ENCODE assay signal across 21 cellular contexts in the genomic region with DNA sequence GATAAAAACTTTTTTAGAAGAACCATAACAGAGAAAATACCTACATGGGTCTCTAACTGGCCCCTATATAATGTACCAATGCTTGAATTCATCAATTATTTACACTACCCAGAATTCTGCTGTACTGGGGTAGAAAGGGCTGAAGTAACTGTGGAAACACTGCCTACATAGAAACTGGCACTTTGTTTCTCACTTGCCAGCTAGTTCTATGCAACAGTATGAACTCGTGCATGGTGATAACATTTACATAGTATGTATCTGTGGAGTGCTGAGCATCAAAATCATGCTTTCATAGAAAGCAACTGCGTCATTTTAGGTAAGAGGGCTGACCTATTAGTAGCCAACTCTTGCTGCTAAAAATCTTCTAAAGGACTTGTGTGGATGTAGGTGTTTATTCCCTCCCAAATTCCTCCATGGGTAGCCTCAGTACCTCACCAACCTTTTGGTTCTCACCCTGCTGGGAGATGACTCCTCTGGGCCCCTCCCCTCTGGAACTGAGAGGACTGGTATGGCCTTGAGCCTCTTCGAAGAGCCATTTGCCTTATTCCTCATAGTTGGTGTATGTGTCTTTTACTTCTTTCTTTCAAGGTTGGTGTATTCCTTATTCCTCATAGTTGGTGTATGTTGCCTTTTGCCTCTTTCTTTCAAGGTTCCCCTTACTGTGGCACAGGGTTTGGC. TPM values are rescaled to one million over a fixed set of nuclear protein-coding genes. Genes with fewer than 3 reads are reported as not detected.
DNase-seq lines count a peak whose midpoint lies in the region; ATAC-seq and TF ChIP-seq lines count a peak whose summit lies in the region.
"Had no signal": no experiment of that assay in that cellular context is flagged by ENCODE, and none has a peak within 500 bp of the region (broad histone marks: within the 10 kb centered on the region; RNA-seq: fewer than 3 reads in every experiment).

No MANE protein-coding gene starts in this region.

- H3K9ac ChIP-seq in mesendoderm (ENCODE audit: low read length) = no peak overlapping the region

- H4K5ac ChIP-seq in mesendoderm (ENCODE audit: low read length) = no peak overlapping the region

- no peaks in the 10 kb centered on the region for H3K9me3 ChIP-seq in CD8-positive, alpha-beta T cell (ENCODE audit: low read length)
- no peaks in the 10 kb centered on the region for H3K9me3 ChIP-seq in left lung
- H3K9me3 ChIP-seq: A549, HAP-1, upper lobe of right lung had no signal

- H3K4me2 ChIP-seq in mesendoderm (ENCODE audit: low read length) = no peak overlapping the region

- no peak overlapping the region for H3K23ac ChIP-seq in mesendoderm (ENCODE audit: low read length)

- POLR2A ChIA-PET in CD8-positive, alpha-beta T cell (lab: Charles Lee) = interaction anchor here (0.5 kb wide), 1 partner anchor 1895 kb away, joined by 3 read pairs; no protein-coding TSS in a partner anchor

- H3K4me3 Mint-ChIP-seq in CD8-positive, alpha-beta T cell = no peak overlapping the region
- no peak overlapping the region for H3K4me3 Mint-ChIP-seq in T-helper 2 cell treated with Interferon-gamma antibody and Interleukin-4, amounts not matched to agents 5 μg/mL and 100 μg/mL, for 36 hours
- H3K4me3 Mint-ChIP-seq: activated CD8-positive, alpha-beta memory T cell treated with anti-CD3 and anti-CD28 coated beads, Interleukin-2, amount 10 ng/mL, durations not matched to agents 7 days and 5 days had no signal

- H3K4me3 ChIP-seq in CD8-positive, alpha-beta T cell (ENCODE audit: low read depth, low read length) = no peak overlapping the region
- H3K4me3 ChIP-seq in mesendoderm (ENCODE audit: low read length) = no peak overlapping the region
- no peak overlapping the region for H3K4me3 ChIP-seq in left lung
- H3K4me3 ChIP-seq: A549, HAP-1, upper lobe of right lung had no signal

- intact Hi-C loops in CD8-positive, alpha-beta T cell (cut with DNase I, micrococcal nuclease) = no loop called here
- intact Hi-C loops in left lung (cut with DNase I) = no loop called here

- no peak overlapping the region for H2AK5ac ChIP-seq in mesendoderm (ENCODE audit: low read length)

- peaks cover 67% of the 10 kb centered on the region for H3K4me1 Mint-ChIP-seq in CD8-positive, alpha-beta T cell (ENCODE audit: low read depth)
- H3K4me1 Mint-ChIP-seq in T-helper 2 cell treated with Interferon-gamma antibody and Interleukin-4, amounts not matched to agents 5 μg/mL and 100 μg/mL, for 36 hours (ENCODE audit: low read depth) = peaks cover 70% of the 10 kb centered on the region

- peaks cover 27% of the 10 kb centered on the region for H3K79me2 ChIP-seq in mesendoderm (ENCODE audit: control insufficient read depth, insufficient read depth, low read length)

- peaks cover 46% of the 10 kb centered on the region for H3K4me1 ChIP-seq in CD8-positive, alpha-beta T cell (ENCODE audit: insufficient read depth, low read length)
- peaks cover 3% of the 10 kb centered on the region for H3K4me1 ChIP-seq in mesendoderm (ENCODE audit: control insufficient read depth, low read depth, low read length)
- H3K4me1 ChIP-seq in left lung = peaks cover 24 to 90% of the 10 kb centered on the region in 2 donors

- H3K79me1 ChIP-seq in mesendoderm (ENCODE audit: low read length) = peaks cover 23% of the 10 kb centered on the region

- H3K36me3 Mint-ChIP-seq in CD8-positive, alpha-beta T cell = no peaks in the 10 kb centered on the region
- peaks cover 25% of the 10 kb centered on the region for H3K36me3 Mint-ChIP-seq in T-helper 2 cell treated with Interferon-gamma antibody and Interleukin-4, amounts not matched to agents 5 μg/mL and 100 μg/mL, for 36 hours (ENCODE audit: low read depth)
- H3K36me3 Mint-ChIP-seq: activated CD8-positive, alpha-beta memory T cell treated with anti-CD3 and anti-CD28 coated beads, Interleukin-2, amount 10 ng/mL, durations not matched to agents 7 days and 5 days had no signal

- WGBS in mesendoderm (ENCODE audit: extremely low coverage, insufficient coverage, low lambda C conversion rate) = no CpG with 5 or more reads among the region's 3 CpGs

- no peaks in the 10 kb centered on the region for H3K9me3 Mint-ChIP-seq in CD8-positive, alpha-beta T cell
- no peaks in the 10 kb centered on the region for H3K9me3 Mint-ChIP-seq in T-helper 2 cell treated with Interferon-gamma antibody and Interleukin-4, amounts not matched to agents 5 μg/mL and 100 μg/mL, for 36 hours
- H3K9me3 Mint-ChIP-seq: activated T-helper 17 cell treated with anti-CD3 and anti-CD28 coated beads, Interleukin-2, amount 50 U/mL, for 72 hours had no signal

- CTCF ChIA-PET in CD8-positive, alpha-beta T cell (lab: Charles Lee) = interaction anchor here (1.1 kb wide), 1 partner anchor 38 kb away, joined by 4 read pairs; no protein-coding TSS in a partner anchor

- no peak overlapping the region for H3K4ac ChIP-seq in mesendoderm (ENCODE audit: low read depth, low read length)

- no peak overlapping the region for H2BK120ac ChIP-seq in mesendoderm (ENCODE audit: low read depth, low read length)

- H3K36me3 ChIP-seq in CD8-positive, alpha-beta T cell (ENCODE audit: insufficient read depth, low read length) = no peaks in the 10 kb centered on the region
- no peaks in the 10 kb centered on the region for H3K36me3 ChIP-seq in mesendoderm (ENCODE audit: control insufficient read depth, insufficient read depth, low read length)
- peaks cover 0 to 4% of the 10 kb centered on the region in 2 donors for H3K36me3 ChIP-seq in left lung
- H3K36me3 ChIP-seq: HAP-1, upper lobe of right lung had no signal

- H3K27ac ChIP-seq in CD8-positive, alpha-beta T cell (ENCODE audit: low read depth, low read length) = no peak overlapping the region
- H3K27ac ChIP-seq in mesendoderm (ENCODE audit: low read depth, low read length) = no peak overlapping the region
- H3K27ac ChIP-seq in left lung = peak overlapping the region in 1 of 2 donors; percentile 9
- H3K27ac ChIP-seq: A549, upper lobe of right lung had no signal

- no peak for TF ChIP-seq CTCF in CD8-positive, alpha-beta T cell (IDR thresholded peaks at IDR 0.05)
- TF ChIP-seq CTCF in left lung (IDR thresholded peaks at IDR 0.05) = no peak

- H3K27me3 Mint-ChIP-seq in CD8-positive, alpha-beta T cell (ENCODE audit: low read depth) = no peaks in the 10 kb centered on the region
- no peaks in the 10 kb centered on the region for H3K27me3 Mint-ChIP-seq in T-helper 2 cell treated with Interferon-gamma antibody and Interleukin-4, amounts not matched to agents 5 μg/mL and 100 μg/mL, for 36 hours (ENCODE audit: low read depth)
- H3K27me3 Mint-ChIP-seq: activated CD8-positive, alpha-beta memory T cell treated with anti-CD3 and anti-CD28 coated beads, Interleukin-2, amount 10 ng/mL, durations not matched to agents 7 days and 5 days; activated T-helper 17 cell treated with anti-CD3 and anti-CD28 coated beads, Interleukin-2, amount 50 U/mL, for 72 hours had no signal

- H3K27me3 ChIP-seq in CD8-positive, alpha-beta T cell (ENCODE audit: insufficient read depth, low read length) = no peaks in the 10 kb centered on the region
- H3K27me3 ChIP-seq in mesendoderm (ENCODE audit: insufficient read depth, low read length, poor library complexity) = no peaks in the 10 kb centered on the region
- H3K27me3 ChIP-seq in left lung = no peaks in the 10 kb centered on the region
- H3K27me3 ChIP-seq: upper lobe of right lung had no signal

- no peak overlapping the region for H3K56ac ChIP-seq in mesendoderm (ENCODE audit: low read length)

- H3K27ac Mint-ChIP-seq in CD8-positive, alpha-beta T cell = peak overlapping the region; percentile 58
- H3K27ac Mint-ChIP-seq in T-helper 2 cell treated with Interferon-gamma antibody and Interleukin-4, amounts not matched to agents 5 μg/mL and 100 μg/mL, for 36 hours = peak overlapping the region; percentile 72
- H3K27ac Mint-ChIP-seq: activated CD8-positive, alpha-beta memory T cell treated with anti-CD3 and anti-CD28 coated beads, Interleukin-2, amount 10 ng/mL, durations not matched to agents 7 days and 5 days; activated T-helper 17 cell treated with anti-CD3 and anti-CD28 coated beads, Interleukin-2, amount 50 U/mL, for 72 hours had no signal

- no peak overlapping the region for H2BK5ac ChIP-seq in mesendoderm (ENCODE audit: low read length)

- no peak overlapping the region for H2BK15ac ChIP-seq in mesendoderm (replicated peaks; ENCODE audit: low read depth)

- peak; percentile 9 for DNase-seq in activated CD4-positive, alpha-beta T cell treated with anti-CD3 and anti-CD28 coated beads for 48 hours
- no peak for DNase-seq in activated CD4-positive, alpha-beta T cell treated with anti-CD3 and anti-CD28 coated beads, Interleukin-2, amount 50 U/mL, for 4 hours
- DNase-seq in CD8-positive, alpha-beta T cell = no peak
- no peak for DNase-seq in T-helper 2 cell treated with Interferon-gamma antibody and Interleukin-4, amounts not matched to agents 5 μg/mL and 100 μg/mL, for 36 hours (ENCODE audit: low spot score)
- DNase-seq in mesendoderm (peak; percentile 58), left lung (no peak)
- DNase-seq: activated CD4-positive, CD25-positive, alpha-beta regulatory T cell treated with anti-CD3 and anti-CD28 coated beads, Interleukin-2, amount 50 U/mL, for 72 hours; activated CD8-positive, alpha-beta memory T cell treated with anti-CD3 and anti-CD28 coated beads, Interleukin-2, amount 10 ng/mL, durations not matched to agents 7 days and 5 days; dermis blood vessel endothelial cell; DMS 273 treated with DMSO at 0.1 percent for 48 hours; glutamatergic neuron; kidney glomerular epithelial cell; mesenchymal stem cell; NCI-H187 treated with DMSO at 0.1 percent for 48 hours; upper lobe of right lung had no signal

- H3K18ac ChIP-seq in mesendoderm (ENCODE audit: low read length) = no peak overlapping the region

- H4K8ac ChIP-seq in mesendoderm (ENCODE audit: low read depth, low read length) = no peak overlapping the region

- peak; percentile 20 for ATAC-seq in CD8-positive, alpha-beta T cell
- no peak for ATAC-seq in HG03571 (IDR thresholded peaks at IDR 0.05; ENCODE audit: unreplicated experiment)
- ATAC-seq in HG03378 (IDR thresholded peaks at IDR 0.05; ENCODE audit: unreplicated experiment) = no peak
- ATAC-seq in left lung = no peak
- ATAC-seq: A549; activated CD8-positive, alpha-beta memory T cell treated with anti-CD3 and anti-CD28 coated beads, Interleukin-2, amount 10 ng/mL, durations not matched to agents 7 days and 5 days; activated T-helper 17 cell treated with anti-CD3 and anti-CD28 coated beads, Interleukin-2, amount 50 U/mL, for 72 hours; sciatic nerve; upper lobe of right lung had no signal

RNA-seq across cellular contexts. Expression of a gene that starts 48.5 kb away (rescaled TPM):
- 10 to 100 TPM; 27.2 to 28.3 TPM for total RNA-seq in CD8-positive, alpha-beta T cell
- 35.6 TPM for polyA plus RNA-seq in mesendoderm (2013, experiment 1 of 2)
- 36.2 TPM for polyA plus RNA-seq in mesendoderm (2013, experiment 2 of 2)
- 10 to 100 TPM; 82.1 to 95.5 TPM for total RNA-seq in left lung

Comparison
In these comparisons a context has a peak if more than half of its experiments do, and no peak if none do; other contexts are left out.
1. DNase-seq: peak in activated CD4-positive, alpha-beta T cell treated with anti-CD3 and anti-CD28 coated beads for 48 hours (single experiment) and mesendoderm (single experiment); none in activated CD4-positive, alpha-beta T cell treated with anti-CD3 and anti-CD28 coated beads, Interleukin-2, amount 50 U/mL, for 4 hours (0 of 2), CD8-positive, alpha-beta T cell (0 of 7), T-helper 2 cell treated with Interferon-gamma antibody and Interleukin-4, amounts not matched to agents 5 μg/mL and 100 μg/mL, for 36 hours (single experiment) and left lung (0 of 2).